Comparison of ENCODE assay signal across 19 cellular contexts in the genomic region with DNA sequence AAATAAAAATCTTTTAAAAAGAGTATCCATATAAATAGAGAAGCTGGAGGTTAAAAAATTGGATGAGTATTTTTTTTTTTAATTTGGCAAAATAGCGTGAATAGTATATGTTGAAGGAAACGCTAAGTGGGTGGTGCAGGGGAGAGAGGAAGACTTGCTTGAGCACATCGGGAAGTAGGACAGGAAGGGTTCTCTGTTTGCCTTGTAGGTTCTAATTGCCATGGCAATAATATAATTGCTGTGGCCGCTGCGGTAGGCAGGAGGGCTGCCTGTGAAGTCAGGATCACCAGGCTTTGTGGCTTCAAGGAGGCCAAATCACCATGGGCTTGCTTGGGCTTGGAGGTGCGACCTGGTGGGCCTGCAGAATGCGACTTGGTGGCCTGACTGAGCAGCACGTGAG. TPM values are rescaled to one million over a fixed set of nuclear protein-coding genes. Genes with fewer than 3 reads are reported as not detected.
DNase-seq lines count a peak whose midpoint lies in the region; ATAC-seq, FAIRE-seq and TF ChIP-seq lines count a peak whose summit lies in the region.
"Had no signal": no experiment of that assay in that cellular context is flagged by ENCODE, and none has a peak within 500 bp of the region (broad histone marks: within the 10 kb centered on the region; RNA-seq: fewer than 3 reads in every experiment).

No MANE protein-coding gene starts in this region.

- CTCF ChIA-PET in CD4-positive, alpha-beta memory T cell (lab: Charles Lee; ENCODE audit: partially characterized antibody), result no interaction called here
- CTCF ChIA-PET in H1 (lab: Charles Lee; ENCODE audit: partially characterized antibody), result interaction anchor here (0.6 kb wide), 2 partner anchors 24 to 70 kb away, joined by 3 to 4 read pairs; no protein-coding TSS in a partner anchor

- no peak for ATAC-seq in HG02870 (IDR thresholded peaks at IDR 0.05; ENCODE audit: unreplicated experiment)
- no peak for ATAC-seq in HG02938 (IDR thresholded peaks at IDR 0.05; ENCODE audit: unreplicated experiment)
- no peak for ATAC-seq in HG02571 (IDR thresholded peaks at IDR 0.05; ENCODE audit: unreplicated experiment)
- ATAC-seq in HG02610 (IDR thresholded peaks at IDR 0.05; ENCODE audit: unreplicated experiment), result no peak
- ATAC-seq: GM12878 had no signal

- H3K9ac ChIP-seq in H1 (replicated peaks in 1 of 4; ENCODE audit: extremely low read depth in 1 of 4, low read depth in 3 of 4, low read length in 3 of 4), result no peak overlapping the region

- H3K4me1 ChIP-seq in CD4-positive, alpha-beta memory T cell (ENCODE audit: insufficient read depth, low read length), result peaks cover 28% of the 10 kb centered on the region
- no peaks in the 10 kb centered on the region; a peak in 2 of 7 replicates for H3K4me1 ChIP-seq in H1 (replicated peaks in 1 of 4; ENCODE audit: control insufficient read depth in 3 of 4, insufficient read depth in 4 of 4, low read length in 3 of 4)
- H3K4me1 ChIP-seq: BE2C, Peyer's patch had no signal

- peaks cover 21 to 39% of the 10 kb centered on the region in 2 donors for H3K36me3 Mint-ChIP-seq in CD4-positive, alpha-beta memory T cell
- H3K36me3 Mint-ChIP-seq in neural crest cell (ENCODE audit: low read depth), result peaks cover 31% of the 10 kb centered on the region

- DNase-seq in CD4-positive, alpha-beta memory T cell, result no peak
- DNase-seq in NCI-H69 (lab: John Stamatoyannopoulos, UW) (peak; percentile 79), H1 (ENCODE audit: low read depth in 1 of 2, low spot score in 2 of 2) (no peak), neural crest cell (ENCODE audit: low read depth, low spot score) (no peak)
- DNase-seq: BE2C, Caco-2, HCEC 1CT, NCI-H1436, NCI-H2029 treated with DMSO at 0.1 percent for 48 hours, NCI-H510A, Peyer's patch, Right ventricle myocardium superior had no signal

- no peak for TF ChIP-seq RAD21 in H1 (IDR thresholded peaks at IDR 0.05 in 1 of 2, conservative IDR thresholded peaks at IDR 0.05 in 1 of 2; ENCODE audit: low read depth in 2 of 2, low read length in 2 of 2)

- H3K27me3 Mint-ChIP-seq in CD4-positive, alpha-beta memory T cell, result no peaks in the 10 kb centered on the region
- no peaks in the 10 kb centered on the region for H3K27me3 Mint-ChIP-seq in neural crest cell (ENCODE audit: low read depth)

- H3K4ac ChIP-seq in H1 (replicated peaks; ENCODE audit: insufficient read length, low read depth, low read length), result no peak overlapping the region

- H4K8ac ChIP-seq in H1 (ENCODE audit: extremely low read depth, insufficient read depth, low read length), result no peak overlapping the region; the same call in 1 of the 2 replicates

- 0 out of 2 replicates have a peak overlapping the region, but pooled peaks have one; percentile 35 for H2BK5ac ChIP-seq in H1 (ENCODE audit: low read depth, low read length)

- H4K20me1 ChIP-seq in H1 (replicated peaks in 1 of 2; ENCODE audit: control insufficient read depth in 1 of 2, insufficient read depth in 2 of 2, low read length in 2 of 2), result peaks cover 0 to 14% of the 10 kb centered on the region in 2 experiments

- no peak overlapping the region for H3K23ac ChIP-seq in H1 (ENCODE audit: insufficient read length)

- peaks cover 2% of the 10 kb centered on the region; the same call in 1 of the 2 replicates for H3K23me2 ChIP-seq in H1 (ENCODE audit: low read depth, low read length)

- H4K5ac ChIP-seq in H1 (ENCODE audit: insufficient read length, low read depth, low read length), result no peak overlapping the region

- H3K4me3 ChIP-seq in CD4-positive, alpha-beta memory T cell (ENCODE audit: low read length in 2 of 2), result no peak overlapping the region
- no peak overlapping the region for H3K4me3 ChIP-seq in H1 (ENCODE audit: extremely low read depth in 1 of 4, insufficient read depth in 2 of 4, low read depth in 3 of 4, low read length in 4 of 4)
- H3K4me3 ChIP-seq: GM12878, Peyer's patch had no signal

- no peak overlapping the region for H2BK20ac ChIP-seq in H1 (ENCODE audit: low read length)

- no peak overlapping the region for H3K56ac ChIP-seq in H1 (replicated peaks; ENCODE audit: insufficient read length, low read depth, low read length)

- peaks cover 46 to 66% (median 54%) of the 10 kb centered on the region in 4 donors for H3K4me1 Mint-ChIP-seq in CD4-positive, alpha-beta memory T cell
- peaks cover 7% of the 10 kb centered on the region for H3K4me1 Mint-ChIP-seq in neural crest cell

- no peak for FAIRE-seq in H1 (lab: Jason Lieb, UNC)
- FAIRE-seq: GM12878, GM18507 had no signal

- no peak for TF ChIP-seq CTCF in H1 (IDR thresholded peaks at IDR 0.05; ENCODE audit: control extremely low read depth in 1 of 3, insufficient read depth in 1 of 3, low read depth in 1 of 3, low read length in 3 of 3)
- TF ChIP-seq CTCF in neural crest cell (conservative IDR thresholded peaks at IDR 0.05), result no peak

- POLR2A ChIA-PET in CD4-positive, alpha-beta memory T cell (lab: Charles Lee; ENCODE audit: partially characterized antibody), result interaction anchor here (1.0 kb wide), 1 partner anchor 12 kb away, joined by 3 read pairs; no protein-coding TSS in a partner anchor
- POLR2A ChIA-PET in H1 (lab: Charles Lee; ENCODE audit: partially characterized antibody), result no interaction called here

- H2BK120ac ChIP-seq in H1 (replicated peaks; ENCODE audit: low read depth, low read length), result no peak overlapping the region

- no peak overlapping the region for H3K14ac ChIP-seq in H1 (ENCODE audit: insufficient read length)

- H3K9me3 ChIP-seq in CD4-positive, alpha-beta memory T cell (ENCODE audit: control insufficient read depth in 1 of 2, low read length in 2 of 2), result no peaks in the 10 kb centered on the region
- peaks cover 0 to 23% of the 10 kb centered on the region in 2 experiments; a peak in 2 of 4 replicates for H3K9me3 ChIP-seq in H1 (ENCODE audit: insufficient read depth in 2 of 2, low read depth in 1 of 2, low read length in 1 of 2)
- H3K9me3 ChIP-seq: BE2C, Caco-2, Peyer's patch had no signal

- 91 to 100% methylated on average over 1 to 8 of the region's 8 CpGs for WGBS in H1 (ENCODE audit: extremely low coverage in 1 of 2, insufficient coverage in 1 of 2, insufficient read length in 1 of 2, insufficient replicate concordance in 2 of 2, low coverage in 1 of 2, low lambda C conversion rate in 2 of 2, missing lambda C conversion rate in 1 of 2), 2 experiments

- H3K79me1 ChIP-seq in H1 (ENCODE audit: low read depth, low read length), result peaks cover 5% of the 10 kb centered on the region; the same call in 1 of the 2 replicates

- no peaks in the 10 kb centered on the region for H3K36me3 ChIP-seq in CD4-positive, alpha-beta memory T cell (ENCODE audit: insufficient read depth, low read length)
- H3K36me3 ChIP-seq in H1 (ENCODE audit: control insufficient read depth in 2 of 4, insufficient read depth in 4 of 4, low read length in 3 of 4), result peaks cover 0 to 15% (median 1%) of the 10 kb centered on the region in 4 experiments; a peak in 3 of 8 replicates
- H3K36me3 ChIP-seq: Peyer's patch had no signal

- intact Hi-C loops in CD4-positive, alpha-beta memory T cell (cut with micrococcal nuclease), result no loop called here

- no peak for TF ChIP-seq POLR2A in H1 (IDR thresholded peaks at IDR 0.05; ENCODE audit: control extremely low read depth in 1 of 2, low read depth in 2 of 2, low read length in 2 of 2)

- H2AK5ac ChIP-seq in H1 (ENCODE audit: low read depth, low read length), result no peak overlapping the region; the same call in 1 of the 2 replicates

- no peak overlapping the region for H4K91ac ChIP-seq in H1 (replicated peaks; ENCODE audit: insufficient read length, low read length)

- no peaks in the 10 kb centered on the region for H3K27me3 ChIP-seq in CD4-positive, alpha-beta memory T cell (ENCODE audit: insufficient read depth, low read length)
- no peaks in the 10 kb centered on the region for H3K27me3 ChIP-seq in H1 (replicated peaks in 1 of 4; ENCODE audit: control insufficient read depth in 3 of 4, extremely low read depth in 1 of 4, insufficient read depth in 3 of 4, low read length in 3 of 4)
- H3K27me3 ChIP-seq: BE2C, Peyer's patch had no signal

- no peak overlapping the region for H2AFZ ChIP-seq in H1 (ENCODE audit: low read length)

- H3K18ac ChIP-seq in H1 (ENCODE audit: extremely low read depth, low read length), result no peak overlapping the region

- no peak overlapping the region for H3K27ac ChIP-seq in CD4-positive, alpha-beta memory T cell (ENCODE audit: low read depth, low read length)
- no peak overlapping the region for H3K27ac ChIP-seq in H1 (ENCODE audit: low read depth, low read length)
- H3K27ac ChIP-seq: HL-60, Peyer's patch had no signal

- peak overlapping the region in 4 of 8 donors; percentile 3 to 60 (median 42) for H3K4me3 Mint-ChIP-seq in CD4-positive, alpha-beta memory T cell
- H3K4me3 Mint-ChIP-seq in neural crest cell, result peak overlapping the region; percentile 3

- H3K79me2 ChIP-seq in H1 (ENCODE audit: control insufficient read depth in 1 of 2, insufficient read depth in 2 of 2, low read length in 2 of 2), result peaks cover 0 to 86% of the 10 kb centered on the region in 2 experiments; a peak in 3 of 4 replicates

- TF ChIP-seq EP300 in H1 (IDR thresholded peaks at IDR 0.05; ENCODE audit: borderline replicate concordance in 1 of 2, low read depth in 2 of 2, low read length in 2 of 2), result no peak

- no peak overlapping the region for H2BK12ac ChIP-seq in H1 (ENCODE audit: low read depth, low read length)

- no peak overlapping the region for H3K4me2 ChIP-seq in H1 (ENCODE audit: insufficient read depth in 1 of 2, low read depth in 2 of 2, low read length in 2 of 2)

- H3K27ac Mint-ChIP-seq in CD4-positive, alpha-beta memory T cell, result peak overlapping the region in 6 of 7 donors; percentile 30 to 87 (median 68)
- H3K27ac Mint-ChIP-seq in neural crest cell (ENCODE audit: unreplicated experiment), result no peak overlapping the region

- H3K9me3 Mint-ChIP-seq in CD4-positive, alpha-beta memory T cell, result peaks cover 0 to 6% (median 0%) of the 10 kb centered on the region in 8 donors
- H3K9me3 Mint-ChIP-seq in neural crest cell, result no peaks in the 10 kb centered on the region

- H2BK15ac ChIP-seq in H1 (ENCODE audit: low read length), result no peak overlapping the region

TF ChIP-seq in H1, 55 proteins besides CTCF, POLR2A, EP300 and RAD21 (continues in another document):
- no peak for TF ChIP-seq RNF2 (IDR thresholded peaks at IDR 0.05; ENCODE audit: borderline replicate concordance, low read depth, low read length, missing control alignments, poor library complexity, severe bottlenecking)
- no peak for TF ChIP-seq ASH2L (IDR thresholded peaks at IDR 0.05; ENCODE audit: low read length)

RNA-seq across cellular contexts. Expression of gene IGF2R, which starts 35.1 kb away (rescaled TPM):
- total RNA-seq in CD4-positive, alpha-beta memory T cell, result 10 to 100 TPM; 77.5 to 79.2 TPM
- polyA plus RNA-seq in CD4-positive, alpha-beta memory T cell, result 10 to 100 TPM in 1 of 2 donors, 1 to 10 TPM in 1; 4.5 to 18.7 TPM
- total RNA-seq in H1 (2021; fragmentation: NEBNext Ultra II Directional; extraction: Animal tissue kit (Norgen Biotek cat#: 25700)), result 74.1 and 80.7 TPM in 2 replicates
- 20.6 and 27.3 TPM in 2 replicates for polyA plus RNA-seq in H1 (2011; rRNA removed)
- polyA plus RNA-seq in H1 (2011; cell fraction: cytosol; rRNA removed), result 22.1 TPM
- 71.3 TPM for polyA plus RNA-seq in H1 (2011; cell fraction: nucleus; rRNA removed)
- polyA plus RNA-seq in H1 (2012, experiment 1 of 2), result 56.9 to 65.8 TPM (median 64.4 TPM) in 4 replicates
- 9.5 TPM for polyA plus RNA-seq in H1 (2012, experiment 2 of 2)
- polyA plus RNA-seq in H1 (2013, experiment 1 of 2), result 66.8 TPM
- polyA plus RNA-seq in H1 (2013, experiment 2 of 2), result 53.5 TPM
- 94.0 and 116 TPM in 2 replicates for polyA minus RNA-seq in H1 (2011; rRNA and poly(A)+ RNA removed)
- polyA minus RNA-seq in H1 (2011; cell fraction: cytosol; rRNA and poly(A)+ RNA removed), result 79.9 TPM
- 135 TPM for polyA minus RNA-seq in H1 (2011; cell fraction: nucleus; rRNA and poly(A)+ RNA removed)
- total RNA-seq in neural crest cell, result 97.3 and 103 TPM in 2 replicates
